Comparison of ENCODE assay signal across 1 cellular context in the genomic region with DNA sequence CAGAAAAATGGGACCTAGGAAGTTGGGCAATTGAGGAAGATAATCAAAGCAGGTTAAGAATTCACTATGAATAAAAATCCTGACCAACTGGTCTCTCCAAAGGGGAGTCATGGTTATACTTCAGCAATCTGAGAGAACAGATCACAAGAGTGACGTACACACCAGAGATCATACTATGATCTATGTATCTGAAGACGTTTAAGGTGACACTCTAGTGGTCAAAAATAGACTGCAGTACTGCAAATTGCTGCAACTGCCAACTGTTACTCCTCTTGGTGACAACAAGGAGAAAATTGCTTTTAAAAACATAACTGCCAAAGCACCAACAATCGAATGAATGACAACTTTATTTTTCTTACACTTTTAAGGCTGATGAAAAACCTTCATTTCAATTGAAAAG.
TF ChIP-seq lines count a peak whose summit lies in the region.

No MANE protein-coding gene starts in this region.

TF ChIP-seq in K562, 482 proteins besides CTCF, POLR2A, EP300 and RAD21 (continued from another document):
- TF ChIP-seq ZNF398 (CRISPR knock-in tag; IDR thresholded peaks at IDR 0.05) (no peak), DDX20 (tag; IDR thresholded peaks at IDR 0.05; ENCODE audit: low read depth) (no peak), IFI16 (CRISPR knock-in tag; IDR thresholded peaks at IDR 0.05) (no peak), ZFP30 (CRISPR knock-in tag; IDR thresholded peaks at IDR 0.05; ENCODE audit: borderline replicate concordance) (no peak), RFX1 (IDR thresholded peaks at IDR 0.05) (no peak), MAX (CRISPR knock-in tag; IDR thresholded peaks at IDR 0.05) (no peak), CBX5 (IDR thresholded peaks at IDR 0.05; ENCODE audit: borderline replicate concordance, low read depth) (no peak), FIP1L1 (IDR thresholded peaks at IDR 0.05; ENCODE audit: low read depth, low read length, poor library complexity, severe bottlenecking) (no peak), HDAC8 (tag; IDR thresholded peaks at IDR 0.05) (no peak), KLF6 (CRISPR knock-in tag; IDR thresholded peaks at IDR 0.05; ENCODE audit: borderline replicate concordance) (no peak), FUS (optimal IDR thresholded peaks at IDR 0.05; ENCODE audit: low read depth, low read length) (no peak), DNMT1 (IDR thresholded peaks at IDR 0.05) (no peak), CREB3 (tag; conservative IDR thresholded peaks at IDR 0.05; ENCODE audit: low read depth) (no peak), CC2D1A (IDR thresholded peaks at IDR 0.05) (no peak), CBX3 (IDR thresholded peaks at IDR 0.05; ENCODE audit: borderline replicate concordance in 1 of 2, low read length in 2 of 2) (0 out of 3 replicates have a peak, but pooled peaks of 1 of the 2 experiments have one; percentile 20), ATF4 (CRISPR knock-in tag; IDR thresholded peaks at IDR 0.05) (no peak), MEF2A (IDR thresholded peaks at IDR 0.05; ENCODE audit: control insufficient read depth, low read depth, low read length) (0 out of 2 replicates have a peak, but pooled peaks have one; percentile 34), ZNF644 (tag; IDR thresholded peaks at IDR 0.05; ENCODE audit: low read depth) (no peak), ZNF561 (CRISPR knock-in tag; conservative IDR thresholded peaks at IDR 0.05) (no peak), HNRNPK (IDR thresholded peaks at IDR 0.05; ENCODE audit: low read depth, low read length, poor library complexity, severe bottlenecking) (no peak), TCF7L2 (IDR thresholded peaks at IDR 0.05; ENCODE audit: low read depth, low read length) (no peak), MAFG (tag; conservative IDR thresholded peaks at IDR 0.05) (no peak), PBX2 (CRISPR knock-in tag; IDR thresholded peaks at IDR 0.05; ENCODE audit: low read depth) (no peak), PBX2 (tag; conservative IDR thresholded peaks at IDR 0.05; ENCODE audit: low read depth) (no peak), FOS (IDR thresholded peaks at IDR 0.05; ENCODE audit: extremely low read depth, insufficient read length) (no peak), GABPB2 (CRISPR knock-in tag; conservative IDR thresholded peaks at IDR 0.05) (no peak), MTA1 (IDR thresholded peaks at IDR 0.05; ENCODE audit: borderline replicate concordance) (no peak), HMGXB4 (CRISPR knock-in tag; IDR thresholded peaks at IDR 0.05) (no peak), TEAD4 (IDR thresholded peaks at IDR 0.05; ENCODE audit: low read length) (0 out of 2 replicates have a peak, but pooled peaks have one; percentile 11), TEAD4 (CRISPR knock-in tag; IDR thresholded peaks at IDR 0.05; ENCODE audit: borderline replicate concordance) (no peak), SOX6 (IDR thresholded peaks at IDR 0.05) (no peak), ZFP36 (IDR thresholded peaks at IDR 0.05; ENCODE audit: low read depth, low read length, partially characterized antibody) (no peak), MEIS2 (IDR thresholded peaks at IDR 0.05; ENCODE audit: partially characterized antibody) (peak; percentile 20), SAFB2 (IDR thresholded peaks at IDR 0.05; ENCODE audit: borderline replicate concordance, low read depth, low read length, severe bottlenecking) (no peak)
- TF ChIP-seq, protein P1, sequence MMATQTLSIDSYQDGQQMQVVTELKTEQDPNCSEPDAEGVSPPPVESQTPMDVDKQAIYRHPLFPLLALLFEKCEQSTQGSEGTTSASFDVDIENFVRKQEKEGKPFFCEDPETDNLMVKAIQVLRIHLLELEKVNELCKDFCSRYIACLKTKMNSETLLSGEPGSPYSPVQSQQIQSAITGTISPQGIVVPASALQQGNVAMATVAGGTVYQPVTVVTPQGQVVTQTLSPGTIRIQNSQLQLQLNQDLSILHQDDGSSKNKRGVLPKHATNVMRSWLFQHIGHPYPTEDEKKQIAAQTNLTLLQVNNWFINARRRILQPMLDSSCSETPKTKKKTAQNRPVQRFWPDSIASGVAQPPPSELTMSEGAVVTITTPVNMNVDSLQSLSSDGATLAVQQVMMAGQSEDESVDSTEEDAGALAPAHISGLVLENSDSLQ (IDR thresholded peaks at IDR 0.05) = peak; percentile 8; the same call in 1 of the 2 replicates
- TF ChIP-seq, protein P2, sequence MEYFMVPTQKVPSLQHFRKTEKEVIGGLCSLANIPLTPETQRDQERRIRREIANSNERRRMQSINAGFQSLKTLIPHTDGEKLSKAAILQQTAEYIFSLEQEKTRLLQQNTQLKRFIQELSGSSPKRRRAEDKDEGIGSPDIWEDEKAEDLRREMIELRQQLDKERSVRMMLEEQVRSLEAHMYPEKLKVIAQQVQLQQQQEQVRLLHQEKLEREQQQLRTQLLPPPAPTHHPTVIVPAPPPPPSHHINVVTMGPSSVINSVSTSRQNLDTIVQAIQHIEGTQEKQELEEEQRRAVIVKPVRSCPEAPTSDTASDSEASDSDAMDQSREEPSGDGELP (CRISPR knock-in tag; IDR thresholded peaks at IDR 0.05; ENCODE audit: borderline replicate concordance) = no peak
- TF ChIP-seq, protein P3, sequence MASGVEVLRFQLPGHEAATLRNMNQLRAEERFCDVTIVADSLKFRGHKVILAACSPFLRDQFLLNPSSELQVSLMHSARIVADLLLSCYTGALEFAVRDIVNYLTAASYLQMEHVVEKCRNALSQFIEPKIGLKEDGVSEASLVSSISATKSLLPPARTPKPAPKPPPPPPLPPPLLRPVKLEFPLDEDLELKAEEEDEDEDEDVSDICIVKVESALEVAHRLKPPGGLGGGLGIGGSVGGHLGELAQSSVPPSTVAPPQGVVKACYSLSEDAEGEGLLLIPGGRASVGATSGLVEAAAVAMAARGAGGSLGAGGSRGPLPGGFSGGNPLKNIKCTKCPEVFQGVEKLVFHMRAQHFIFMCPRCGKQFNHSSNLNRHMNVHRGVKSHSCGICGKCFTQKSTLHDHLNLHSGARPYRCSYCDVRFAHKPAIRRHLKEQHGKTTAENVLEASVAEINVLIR (CRISPR knock-in tag; IDR thresholded peaks at IDR 0.05) = no peak
